ENCODE assay signal across 18 cellular contexts in genomic region chr11:18696638-18697225, GRCh38. TPM values are rescaled to one million over a fixed set of nuclear protein-coding genes. Genes with fewer than 3 reads are reported as not detected.
A peak's percentile ranks its signal among the peaks of the same experiment; 100 is the strongest.
DNase-seq lines count a peak whose midpoint lies in the region; ATAC-seq and TF ChIP-seq lines count a peak whose summit lies in the region.
"Had no signal": no experiment of that assay in that cellular context is flagged by ENCODE, and none has a peak within 500 bp of the region (broad histone marks: within the 10 kb centered on the region; RNA-seq: fewer than 3 reads in every experiment).

No MANE protein-coding gene starts in this region.

- ATAC-seq in HCT116: no peak
- ATAC-seq: body of pancreas; GM12878; stimulated activated naive CD8-positive, alpha-beta T cell treated with anti-CD3 and anti-CD28 coated beads, Interleukin-15, Interleukin-2, amounts not matched to agents 100 U/mL and 50 U/mL, for 24 hours had no signal

- BruUV-seq in HCT116 (replicated peaks; lab: Mats Ljungman, UMichigan): no TSS peak

- peak overlapping the region; percentile 6 for H2AFZ ChIP-seq in HCT116 (ENCODE audit: low read depth, low read length, poor library complexity, severe bottlenecking)

- peaks cover 19 to 53% (median 42%) of the 10 kb centered on the region in 10 experiments for H3K4me1 ChIP-seq in BLaER1 treated with 17β-estradiol and CSF1 and Interleukin-3, amounts not matched to agents 10 nM and 100 nM
- H3K4me1 ChIP-seq in HCT116 (ENCODE audit: control insufficient read depth in 1 of 2, insufficient read depth in 2 of 2, low read length in 2 of 2): peaks cover 19 to 25% of the 10 kb centered on the region in 2 experiments

- no peak overlapping the region for H3K4me3 ChIP-seq in BLaER1 treated with 17β-estradiol and CSF1 and Interleukin-3, amounts not matched to agents 10 nM and 100 nM
- H3K4me3 ChIP-seq in HCT116 (replicated peaks in 1 of 2; ENCODE audit: low read depth in 1 of 2, low read length in 2 of 2): no peak overlapping the region
- H3K4me3 ChIP-seq: body of pancreas, GM12878 had no signal

- TF ChIP-seq CTCF in HCT116 (IDR thresholded peaks at IDR 0.05 in 2 of 3, conservative IDR thresholded peaks at IDR 0.05 in 1 of 3; ENCODE audit: borderline replicate concordance in 1 of 3, insufficient read depth in 1 of 3, low read depth in 2 of 3, low read length in 2 of 3) (no peak), brain (conservative IDR thresholded peaks at IDR 0.05) (no peak)

- no peaks in the 10 kb centered on the region for H3K9me3 ChIP-seq in BLaER1 treated with 17β-estradiol and CSF1 and Interleukin-3, amounts not matched to agents 10 nM and 100 nM (replicated peaks in 1 of 11)
- no peaks in the 10 kb centered on the region for H3K9me3 ChIP-seq in HCT116 (ENCODE audit: control insufficient read depth in 1 of 2, insufficient read depth in 1 of 2, low read depth in 1 of 2, low read length in 2 of 2)
- H3K9me3 ChIP-seq: body of pancreas had no signal

- RAD21 ChIA-PET in HCT116 (lab: Charles Lee; ENCODE audit: low non-redundant PET in 1 of 2, low total read pairs in 2 of 2, uncharacterized antibody in 2 of 2, unreplicated experiment in 2 of 2): no interaction called here

- H3K27me3 Mint-ChIP-seq in brain: peaks cover 33% of the 10 kb centered on the region

- peaks cover 27% of the 10 kb centered on the region for H3K4me1 Mint-ChIP-seq in brain

- H3K79me2 ChIP-seq in HCT116 (ENCODE audit: insufficient read depth, low read length): no peaks in the 10 kb centered on the region

- no peaks in the 10 kb centered on the region for H3K27me3 ChIP-seq in BLaER1 treated with 17β-estradiol and CSF1 and Interleukin-3, amounts not matched to agents 10 nM and 100 nM
- H3K27me3 ChIP-seq in HCT116 (ENCODE audit: insufficient read depth, low read length): no peaks in the 10 kb centered on the region
- H3K27me3 ChIP-seq: body of pancreas had no signal

- no peaks in the 10 kb centered on the region for H3K36me3 Mint-ChIP-seq in brain

- H3K27ac Mint-ChIP-seq in brain: no peak overlapping the region

- no peaks in the 10 kb centered on the region for H3K9me2 ChIP-seq in HCT116 (ENCODE audit: insufficient read depth)

- no peak overlapping the region; a peak in 1 of 22 replicates for H3K9ac ChIP-seq in BLaER1 treated with 17β-estradiol and CSF1 and Interleukin-3, amounts not matched to agents 10 nM and 100 nM
- no peak overlapping the region for H3K9ac ChIP-seq in HCT116 (ENCODE audit: low read length)
- H3K9ac ChIP-seq: KMS-11 had no signal

- no peak for TF ChIP-seq POLR2A in HCT116 (IDR thresholded peaks at IDR 0.05; ENCODE audit: borderline replicate concordance, extremely low read depth, insufficient read depth, insufficient read length)

- DNase-seq in HCT116 (ENCODE audit: low read depth, low spot score) (no peak), myocyte (ENCODE audit: low read depth) (peak; percentile 43), SHP77 treated with DMSO at 0.1 percent for 48 hours (lab: John Stamatoyannopoulos, UW) (no peak), NCI-H748 (lab: John Stamatoyannopoulos, UW; ENCODE audit: unreplicated experiment) (no peak), NCI-H128 (lab: John Stamatoyannopoulos, UW; ENCODE audit: unreplicated experiment) (no peak)
- DNase-seq: activated CD8-positive, alpha-beta memory T cell treated with anti-CD3 and anti-CD28 coated beads for 24 hours; body of pancreas; NCI-H146; NCI-H510A; small intestine; stimulated activated naive CD8-positive, alpha-beta T cell treated with anti-CD3 and anti-CD28 coated beads, Interleukin-15, Interleukin-2, amounts not matched to agents 100 U/mL and 50 U/mL, for 24 hours had no signal

- H3K4me3 Mint-ChIP-seq in brain: peak overlapping the region in 4 of 5 experiments; percentile 16 to 85 (median 61)

- peaks cover 0 to 11% (median 0%) of the 10 kb centered on the region in 11 experiments; a peak in 9 of 22 replicates for H3K36me3 ChIP-seq in BLaER1 treated with 17β-estradiol and CSF1 and Interleukin-3, amounts not matched to agents 10 nM and 100 nM
- no peaks in the 10 kb centered on the region for H3K36me3 ChIP-seq in HCT116 (ENCODE audit: control insufficient read depth in 1 of 2, insufficient read depth in 2 of 2, low read length in 2 of 2)

- intact Hi-C loops in HCT116 (cut with micrococcal nuclease): no loop called here

- no peak for TF ChIP-seq RAD21 in HCT116 (IDR thresholded peaks at IDR 0.05; ENCODE audit: low read depth)

- peaks cover 0 to 13% (median 0%) of the 10 kb centered on the region in 11 experiments; a peak in 3 of 22 replicates for H4K20me1 ChIP-seq in BLaER1 treated with 17β-estradiol and CSF1 and Interleukin-3, amounts not matched to agents 10 nM and 100 nM
- H4K20me1 ChIP-seq in HCT116 (ENCODE audit: insufficient read depth): no peaks in the 10 kb centered on the region

- peaks cover 0 to 5% (median 0%) of the 10 kb centered on the region in 5 experiments for H3K9me3 Mint-ChIP-seq in brain

- POLR2A ChIA-PET in HCT116 (lab: Charles Lee): no interaction called here

- CTCF ChIA-PET in HCT116 (lab: Charles Lee): no interaction called here

- H3K4me2 ChIP-seq in BLaER1 treated with 17β-estradiol and CSF1 and Interleukin-3, amounts not matched to agents 10 nM and 100 nM: peak overlapping the region in 6 of 11 experiments; percentile 87 to 100 (median 96); a peak in 12 of 22 replicates
- H3K4me2 ChIP-seq in HCT116 (ENCODE audit: low read length): no peak overlapping the region
- H3K4me2 ChIP-seq: KMS-11 had no signal

- H3K27ac ChIP-seq in BLaER1 treated with 17β-estradiol and CSF1 and Interleukin-3, amounts not matched to agents 10 nM and 100 nM: peak overlapping the region in 4 of 11 experiments; percentile 52 to 90 (median 82); a peak in 6 of 22 replicates
- H3K27ac ChIP-seq in HCT116 (ENCODE audit: low read depth, low read length): no peak overlapping the region
- H3K27ac ChIP-seq: body of pancreas, C4-2B, KMS-11 had no signal

TF ChIP-seq in HCT116, 20 proteins besides CTCF, POLR2A, EP300 and RAD21:
- TF ChIP-seq EZH2phosphoT487 (IDR thresholded peaks at IDR 0.05; ENCODE audit: borderline replicate concordance): no peak
- no peak for TF ChIP-seq JUND (IDR thresholded peaks at IDR 0.05)
- TF ChIP-seq MAX (IDR thresholded peaks at IDR 0.05): no peak
- TF ChIP-seq SP1 (IDR thresholded peaks at IDR 0.05; ENCODE audit: low read depth): no peak
- TF ChIP-seq TCF7L2 (IDR thresholded peaks at IDR 0.05; ENCODE audit: borderline replicate concordance, extremely low read depth, insufficient read depth, insufficient read length): no peak
- no peak for TF ChIP-seq FOSL1 (IDR thresholded peaks at IDR 0.05; ENCODE audit: low read depth)
- no peak for TF ChIP-seq CEBPB (IDR thresholded peaks at IDR 0.05; ENCODE audit: low read depth)
- no peak for TF ChIP-seq CBX3 (IDR thresholded peaks at IDR 0.05; ENCODE audit: low read depth)
- TF ChIP-seq POLR2AphosphoS5 (IDR thresholded peaks at IDR 0.05; ENCODE audit: low read depth, low read length): no peak
- no peak for TF ChIP-seq ATF3 (IDR thresholded peaks at IDR 0.05)
- no peak for TF ChIP-seq SRF (IDR thresholded peaks at IDR 0.05; ENCODE audit: low read depth)
- no peak for TF ChIP-seq ZNF274 (IDR thresholded peaks at IDR 0.05; ENCODE audit: low read depth, low read length)

RNA-seq across cellular contexts. Expression of gene TMEM86A, which starts 1.8 kb away (rescaled TPM):
- total RNA-seq in HCT116 (2021; ENCODE audit: unreplicated experiment): 2.0 TPM
- polyA plus RNA-seq in HCT116 (2012): 0.71 and 1.1 TPM in 2 replicates
- polyA plus RNA-seq in brain (ENCODE audit: insufficient read depth, low read depth, low replicate concordance): 2.6 TPM
- 11.6 and 12.9 TPM in 2 replicates for total RNA-seq in myocyte
- 5.4 TPM for polyA plus RNA-seq in myocyte (2012)

RNA-seq across cellular contexts. Expression of gene IGSF22, which starts 29.3 kb away (rescaled TPM):
- total RNA-seq in HCT116 (2021; ENCODE audit: unreplicated experiment) (not detected), myocyte (23.5 and 34.5 TPM in 2 replicates)
- 0.05 and 0.10 TPM in 2 replicates for polyA plus RNA-seq in HCT116 (2012)
- polyA plus RNA-seq in brain (ENCODE audit: insufficient read depth, low read depth, low replicate concordance): not detected
- polyA plus RNA-seq in myocyte (2012): 1.6 TPM
- total RNA-seq: body of pancreas, frontal cortex, GM12878, osteocyte had no signal

Comparison
In these comparisons a context has a peak if more than half of its experiments do, and no peak if none do; other contexts are left out.
1. RNA of gene IGSF22, which starts 29.3 kb away (total RNA-seq): 23.5 to 34.5 TPM in myocyte; not detected in HCT116 (single experiment); every median in the first group is over 10 times any median in the second.